Comparison of ENCODE assay signal across 24 cellular contexts in the genomic region with DNA sequence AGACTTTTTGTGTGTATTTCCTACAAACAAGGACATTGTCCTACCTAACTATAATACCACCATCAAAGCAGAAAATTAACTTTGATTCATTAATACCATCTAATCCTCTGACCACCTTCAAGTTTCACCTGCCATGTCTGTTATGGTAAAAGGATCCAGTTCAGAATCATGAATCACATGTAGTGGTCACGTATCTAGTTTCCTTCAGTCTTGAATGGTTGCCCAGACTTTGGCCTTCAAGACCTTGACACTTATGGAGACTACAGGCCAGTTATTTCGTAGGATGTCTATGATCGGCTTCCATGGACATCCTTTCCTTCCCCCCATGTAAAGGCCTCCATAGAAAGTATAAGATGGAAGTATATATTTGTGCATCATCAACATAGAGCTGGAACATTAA.
"Had no signal": no experiment of that assay in that cellular context is flagged by ENCODE, and none has a peak within 500 bp of the region (broad histone marks: within the 10 kb centered on the region; RNA-seq: fewer than 3 reads in every experiment).

No MANE protein-coding gene starts in this region.

- H3K27me3 ChIP-seq: breast epithelium, vagina had no signal

- H3K36me3 Mint-ChIP-seq: type B pancreatic cell had no signal

- H3K4me3 ChIP-seq: breast epithelium, prostate gland, thoracic aorta, vagina had no signal

- H3K4me1 ChIP-seq: breast epithelium, prostate gland, vagina had no signal

- H3K27ac ChIP-seq: breast epithelium, prostate gland, thoracic aorta, vagina, VCaP had no signal

- ATAC-seq: activated CD4-positive, CD25-positive, alpha-beta regulatory T cell treated with anti-CD3 and anti-CD28 coated beads, Interleukin-2, amount 50 U/mL, for 24 hours; activated CD8-positive, alpha-beta memory T cell treated with anti-CD3 and anti-CD28 coated beads, Interleukin-2, amount 10 ng/mL, durations not matched to agents 7 days and 5 days; left ventricle myocardium superior had no signal

- H3K27ac Mint-ChIP-seq: activated CD8-positive, alpha-beta memory T cell treated with anti-CD3 and anti-CD28 coated beads, Interleukin-2, amount 10 ng/mL, durations not matched to agents 7 days and 5 days; type B pancreatic cell had no signal

- H3K4me3 Mint-ChIP-seq: activated CD8-positive, alpha-beta memory T cell treated with anti-CD3 and anti-CD28 coated beads, Interleukin-2, amount 10 ng/mL, durations not matched to agents 7 days and 5 days; activated naive CD8-positive, alpha-beta T cell treated with anti-CD3 and anti-CD28 coated beads for 36 hours; central memory CD8-positive, alpha-beta T cell; type B pancreatic cell had no signal

- DNase-seq: activated CD4-positive, alpha-beta T cell treated with anti-CD3 and anti-CD28 coated beads, Interleukin-2, amount 50 U/mL, for 48 hours; activated gamma-delta T cell treated with Interleukin-2 at 50 U/mL for 16 hours; activated naive CD8-positive, alpha-beta T cell treated with anti-CD3 and anti-CD28 coated beads for 36 hours; activated T-cell treated with anti-CD3 and anti-CD28 coated beads for 4 hours; amniotic stem cell; effector memory CD4-positive, alpha-beta T cell; foreskin melanocyte; head of caudate nucleus; hypothalamus; left ventricle myocardium superior; midbrain; stimulated activated CD4-positive, alpha-beta T cell treated with anti-CD3 and anti-CD28 coated beads, Interleukin-2, amount 100 ng/mL, for 48 hours; stimulated activated CD8-positive, alpha-beta memory T cell treated with anti-CD3 and anti-CD28 coated beads, Interleukin-4, amount 100 ng/mL, for 48 hours; stimulated activated naive CD4-positive, alpha-beta T cell treated with Interleukin-2 at 50 U/mL for 16 hours; SW 1271 had no signal

- H3K9me3 ChIP-seq: breast epithelium, prostate gland, vagina had no signal

- H3K36me3 ChIP-seq: breast epithelium, prostate gland, thoracic aorta, vagina had no signal

- H3K9me3 Mint-ChIP-seq: central memory CD8-positive, alpha-beta T cell had no signal

- H3K27me3 Mint-ChIP-seq: activated naive CD8-positive, alpha-beta T cell treated with anti-CD3 and anti-CD28 coated beads for 36 hours; central memory CD8-positive, alpha-beta T cell had no signal
